ENCODE assay signal across 20 cellular contexts in genomic region chr12:107435520-107435919, GRCh38.
A peak's percentile ranks its signal among the peaks of the same experiment; 100 is the strongest.
DNase-seq lines count a peak whose midpoint lies in the region; FAIRE-seq and TF ChIP-seq lines count a peak whose summit lies in the region.
"Had no signal": no experiment of that assay in that cellular context is flagged by ENCODE, and none has a peak within 500 bp of the region (broad histone marks: within the 10 kb centered on the region; RNA-seq: fewer than 3 reads in every experiment).

No MANE protein-coding gene starts in this region.

- no peak overlapping the region for H2AFZ ChIP-seq in keratinocyte (ENCODE audit: control insufficient read depth, low read length)

- H3K27ac ChIP-seq in keratinocyte (ENCODE audit: control insufficient read depth, insufficient read depth, low read length): no peak overlapping the region
- H3K27ac ChIP-seq in colonic mucosa: no peak overlapping the region
- H3K27ac ChIP-seq: KMS-11, Peyer's patch had no signal

- no peaks in the 10 kb centered on the region for H3K9me3 ChIP-seq in adipocyte (ENCODE audit: control insufficient read depth, low read length)
- H3K9me3 ChIP-seq in keratinocyte (ENCODE audit: control insufficient read depth, low read depth, low read length): no peaks in the 10 kb centered on the region
- H3K9me3 ChIP-seq in colonic mucosa: no peaks in the 10 kb centered on the region
- H3K9me3 ChIP-seq: Peyer's patch had no signal

- no peak overlapping the region for H3K9ac ChIP-seq in adipocyte (ENCODE audit: low read length)
- no peak overlapping the region for H3K9ac ChIP-seq in keratinocyte (ENCODE audit: control insufficient read depth, extremely low read depth, insufficient read depth, low read length)
- no peak overlapping the region for H3K9ac ChIP-seq in colonic mucosa (ENCODE audit: low read depth in 2 of 2, low read length in 2 of 2)
- H3K9ac ChIP-seq: KMS-11 had no signal

- H3K9me1 ChIP-seq in keratinocyte (ENCODE audit: control insufficient read depth, extremely low read depth, insufficient read depth, low read length): peaks cover 3% of the 10 kb centered on the region

- H3K4me3 ChIP-seq in adipocyte (ENCODE audit: low read length): no peak overlapping the region
- no peak overlapping the region for H3K4me3 ChIP-seq in keratinocyte (ENCODE audit: control insufficient read depth in 2 of 3, extremely low read depth in 1 of 3, insufficient read depth in 2 of 3, low read depth in 1 of 3, low read length in 3 of 3)
- H3K4me3 ChIP-seq in colonic mucosa: no peak overlapping the region
- H3K4me3 ChIP-seq: Peyer's patch had no signal

- no peaks in the 10 kb centered on the region for H3K36me3 ChIP-seq in adipocyte (ENCODE audit: control insufficient read depth, insufficient read depth, low read length, severe bottlenecking)
- H3K36me3 ChIP-seq in keratinocyte (ENCODE audit: control insufficient read depth in 2 of 2, extremely low read depth in 1 of 2, insufficient read depth in 2 of 2, low read length in 2 of 2): no peaks in the 10 kb centered on the region
- no peaks in the 10 kb centered on the region for H3K36me3 ChIP-seq in colonic mucosa
- H3K36me3 ChIP-seq: Peyer's patch had no signal

- H3K4me1 ChIP-seq in adipocyte (ENCODE audit: control insufficient read depth, insufficient read depth, low read length): peaks cover 7% of the 10 kb centered on the region
- H3K4me1 ChIP-seq in keratinocyte (ENCODE audit: control insufficient read depth, extremely low read depth, insufficient read depth, low read length): peaks cover 24% of the 10 kb centered on the region
- no peaks in the 10 kb centered on the region for H3K4me1 ChIP-seq in colonic mucosa
- H3K4me1 ChIP-seq: Peyer's patch had no signal

- H3K27me3 ChIP-seq in adipocyte (replicated peaks; ENCODE audit: control insufficient read depth, insufficient read depth, low read length): no peaks in the 10 kb centered on the region
- no peaks in the 10 kb centered on the region for H3K27me3 ChIP-seq in keratinocyte (ENCODE audit: control insufficient read depth, extremely low read depth, insufficient read depth, low read length)
- no peaks in the 10 kb centered on the region for H3K27me3 ChIP-seq in colonic mucosa
- H3K27me3 ChIP-seq: Peyer's patch had no signal

- peak; percentile 16 for DNase-seq in DMS79 treated with DMSO at 0.1 percent for 48 hours (lab: John Stamatoyannopoulos, UW)
- DNase-seq in DMS79 (lab: John Stamatoyannopoulos, UW): no peak
- peak; percentile 12 for DNase-seq in NCI-H748 (lab: John Stamatoyannopoulos, UW; ENCODE audit: unreplicated experiment)
- no peak for DNase-seq in NCI-H748 treated with DMSO at 0.1 percent for 48 hours (lab: John Stamatoyannopoulos, UW)
- peak; percentile 22 for DNase-seq in adipocyte (ENCODE audit: low read depth)
- DNase-seq in keratinocyte (ENCODE audit: low read depth, low spot score): no peak
- no peak for DNase-seq in colonic mucosa
- no peak for DNase-seq in RKO (ENCODE audit: low spot score)
- DNase-seq: DMS53; NCI-H1048; NCI-H146; NCI-H2081 treated with DMSO at 0.1 percent for 48 hours; NK-92 treated with Interleukin-12 subunit alpha and Interleukin-12 subunit beta, amount 100 ng/mL, for 24 hours; Peyer's patch; Right ventricle myocardium superior; SW 1271; T-helper 2 cell had no signal

- intact Hi-C loops in colonic mucosa (cut with DNase I): no loop called here

- no peak overlapping the region for H3K4me2 ChIP-seq in keratinocyte (ENCODE audit: control insufficient read depth, extremely low read depth, insufficient read depth, low read depth, low read length)
- H3K4me2 ChIP-seq: KMS-11 had no signal

- no peaks in the 10 kb centered on the region for H3K79me2 ChIP-seq in keratinocyte (ENCODE audit: control insufficient read depth, insufficient read depth, low read length)

- FAIRE-seq in keratinocyte (lab: Jason Lieb, UNC): peak; percentile 13
- FAIRE-seq: GM12892, H54 had no signal

- dilution Hi-C loops in keratinocyte (cut with MboI; ENCODE audit: extremely low pct_ligation_motif_present, low sequenced_read_pairs): no loop called here

- H4K20me1 ChIP-seq in keratinocyte (ENCODE audit: control insufficient read depth, extremely low read depth, insufficient read depth, low read length): no peaks in the 10 kb centered on the region

- TF ChIP-seq CTCF in keratinocyte (optimal IDR thresholded peaks at IDR 0.05 in 1 of 3, IDR thresholded peaks at IDR 0.05 in 1 of 3, conservative IDR thresholded peaks at IDR 0.05 in 1 of 3; ENCODE audit: extremely low read depth in 1 of 3, insufficient read depth in 2 of 3, low read length in 3 of 3): no peak
- TF ChIP-seq CTCF in colonic mucosa (IDR thresholded peaks at IDR 0.05): no peak

Comparison
In these comparisons a context has a peak if more than half of its experiments do, and no peak if none do; other contexts are left out.
1. DNase-seq: peak in DMS79 treated with DMSO at 0.1 percent for 48 hours (single experiment), NCI-H748 (single experiment) and adipocyte (single experiment); none in DMS79 (single experiment), NCI-H748 treated with DMSO at 0.1 percent for 48 hours (single experiment), keratinocyte (single experiment), colonic mucosa (single experiment) and RKO (single experiment).